30 cellular contexts compared by ENCODE assay signal in genomic region chr17:56667925-56668324, GRCh38.
"Had no signal": no experiment of that assay in that cellular context is flagged by ENCODE, and none has a peak within 500 bp of the region (broad histone marks: within the 10 kb centered on the region; RNA-seq: fewer than 3 reads in every experiment).

No MANE protein-coding gene starts in this region.

- H3K4me3 ChIP-seq: adrenal gland, ascending aorta, body of pancreas, breast epithelium, cardiac muscle cell had no signal

- H3K9me3 ChIP-seq: adrenal gland, ascending aorta, body of pancreas, breast epithelium had no signal

- H3K27me3 ChIP-seq: adrenal gland, ascending aorta, body of pancreas, brain microvascular endothelial cell, breast epithelium, cardiac muscle cell had no signal

- H3K27ac ChIP-seq: adrenal gland, ascending aorta, body of pancreas, brain microvascular endothelial cell, breast epithelium, cardiac muscle cell had no signal

- H3K36me3 ChIP-seq: adrenal gland, ascending aorta, brain microvascular endothelial cell, breast epithelium, cardiac muscle cell had no signal

- H3K4me1 ChIP-seq: adrenal gland, ascending aorta, body of pancreas, breast epithelium had no signal

- DNase-seq: activated effector memory CD4-positive, alpha-beta T cell treated with anti-CD3 and anti-CD28 coated beads, Interleukin-2, amount 50 U/mL, for 16 hours; activated effector memory CD4-positive, alpha-beta T cell treated with Interleukin-2 at 50 U/mL for 16 hours; activated gamma-delta T cell; activated gamma-delta T cell treated with Interleukin-2 at 50 U/mL for 16 hours; activated naive CD4-positive, alpha-beta T cell; activated naive CD4-positive, alpha-beta T cell treated with anti-CD3 and anti-CD28 coated beads for 36 hours; activated naive CD4-positive, alpha-beta T cell treated with anti-CD3 and anti-CD28 coated beads, Interleukin-2, amount 10 ng/mL, durations not matched to agents 7 days and 5 days; activated naive CD4-positive, alpha-beta T cell treated with anti-CD3 and anti-CD28 coated beads, Interleukin-2, amount 50 U/mL, for 16 hours; activated naive CD4-positive, alpha-beta T cell treated with Interleukin-2 at 50 U/mL for 16 hours; activated naive CD8-positive, alpha-beta T cell treated with anti-CD3 and anti-CD28 coated beads for 36 hours; activated naive CD8-positive, alpha-beta T cell treated with anti-CD3 and anti-CD28 coated beads, Interleukin-2, amount 10 ng/mL, durations not matched to agents 7 days and 5 days; activated naive CD8-positive, alpha-beta T cell treated with anti-CD3 and anti-CD28 coated beads, Interleukin-2, amount 50 U/mL, for 24 hours; activated T-cell treated with anti-CD3 and anti-CD28 coated beads, Interleukin-2, amount 50 U/mL, for 4 hours; activated T-cell treated with anti-CD3 and anti-CD28 coated beads, Interleukin-2, amount 50 U/mL, for 48 hours; activated T-cell treated with anti-CD3 and anti-CD28 coated beads, Interleukin-2, amount 50 U/mL, for 72 hours; adrenal gland; amniotic stem cell; amygdala; anterior cingulate cortex; aorta; body of pancreas; brain microvascular endothelial cell; caudate nucleus; central memory CD4-positive, alpha-beta T cell; cerebellar nuclear complex had no signal

- ATAC-seq: activated naive CD4-positive, alpha-beta T cell treated with anti-CD3 and anti-CD28 coated beads, Interleukin-2, amount 50 U/mL, for 72 hours; activated naive CD8-positive, alpha-beta T cell treated with anti-CD3 and anti-CD28 coated beads, Interleukin-2, amount 50 U/mL, for 24 hours; activated T-cell treated with anti-CD3 and anti-CD28 coated beads, Interleukin-2, amount 50 U/mL, for 4 hours; activated T-cell treated with anti-CD3 and anti-CD28 coated beads, Interleukin-2, amount 50 U/mL, for 72 hours; activated T-helper 17 cell treated with anti-CD3 and anti-CD28 coated beads, Interleukin-2, amount 50 U/mL, for 72 hours; body of pancreas had no signal
